ENCODE assay signal across 9 cellular contexts in the genomic region with DNA sequence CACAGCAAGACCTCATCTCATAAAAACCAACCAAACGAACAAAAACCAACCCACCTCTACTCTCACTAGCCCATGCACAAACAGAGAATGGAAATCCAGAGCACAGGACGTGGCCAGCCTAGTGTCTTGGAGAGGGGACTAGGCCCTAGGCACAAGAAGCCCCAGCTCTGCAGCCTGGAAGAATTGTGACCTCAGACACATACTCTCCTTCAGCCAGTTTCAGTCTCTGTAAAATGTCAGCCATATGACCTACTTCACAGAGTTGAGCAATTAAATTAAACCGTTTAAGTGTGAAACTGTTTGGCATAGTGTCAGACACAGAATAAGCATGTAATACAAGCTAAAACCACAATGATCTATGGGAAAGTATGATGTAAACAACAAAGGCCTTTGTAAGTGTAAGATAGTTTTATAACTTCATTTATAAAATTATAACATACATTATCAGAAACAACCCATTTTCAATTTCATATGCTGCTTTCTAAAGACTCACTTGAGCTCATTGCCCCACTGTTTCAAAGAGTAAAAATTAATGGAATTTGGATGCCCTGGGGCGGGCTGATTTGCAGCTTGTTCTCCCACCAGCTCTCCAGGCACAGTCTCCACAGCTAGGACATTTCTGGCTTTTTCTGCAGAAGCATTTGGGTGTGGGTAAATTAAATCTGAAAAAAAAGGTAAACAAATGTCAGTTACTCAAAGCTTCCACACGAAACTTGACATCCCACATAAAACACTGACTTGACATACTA. TPM values are rescaled to one million over a fixed set of nuclear protein-coding genes. Genes with fewer than 3 reads are reported as not detected.
DNase-seq lines count a peak whose midpoint lies in the region; ATAC-seq and TF ChIP-seq lines count a peak whose summit lies in the region.
"Had no signal": no experiment of that assay in that cellular context is flagged by ENCODE, and none has a peak within 500 bp of the region (broad histone marks: within the 10 kb centered on the region; RNA-seq: fewer than 3 reads in every experiment).

No MANE protein-coding gene starts in this region.

- TF ChIP-seq CTCF in GM23338 (conservative IDR thresholded peaks at IDR 0.05; ENCODE audit: low read depth in 2 of 2): no peak

- H3K4me2 ChIP-seq in GM23338: no peak overlapping the region

- H2AFZ ChIP-seq in GM23338: no peak overlapping the region
- H2AFZ ChIP-seq: parathyroid adenoma had no signal

- no peaks in the 10 kb centered on the region for H3K27me3 Mint-ChIP-seq in GM23338 (ENCODE audit: insufficient read depth, low read depth, poor library complexity)

- H3K79me2 ChIP-seq in GM23338 (replicated peaks; ENCODE audit: insufficient read depth): no peaks in the 10 kb centered on the region

- H3K9ac ChIP-seq in rectal smooth muscle tissue (ENCODE audit: low read length): no peak overlapping the region
- H3K9ac ChIP-seq: parathyroid adenoma had no signal

- no peak overlapping the region for H3K27ac Mint-ChIP-seq in GM23338

- H3K27me3 ChIP-seq in rectal smooth muscle tissue (ENCODE audit: control insufficient read depth, insufficient read depth, low read length) (no peaks in the 10 kb centered on the region), GM23338 (ENCODE audit: insufficient read depth) (no peaks in the 10 kb centered on the region)

- H3K4me1 ChIP-seq in rectal smooth muscle tissue (ENCODE audit: control insufficient read depth, insufficient read depth, low read length) (peaks cover 10% of the 10 kb centered on the region), GM23338 (ENCODE audit: insufficient read depth) (0 out of 2 replicates have a peak, but pooled peaks cover under 1% of the 10 kb centered on the region)
- H3K4me1 ChIP-seq: parathyroid adenoma had no signal

- H3K36me3 ChIP-seq in rectal smooth muscle tissue (ENCODE audit: control insufficient read depth, insufficient read depth, low read length): peaks cover 7% of the 10 kb centered on the region
- H3K36me3 ChIP-seq in GM23338 (ENCODE audit: insufficient read depth): peaks cover 5% of the 10 kb centered on the region; the same call in 1 of the 2 replicates

- H3K4me3 ChIP-seq in rectal smooth muscle tissue (ENCODE audit: low read length) (no peak overlapping the region), GM23338 (no peak overlapping the region)

- peak overlapping the region; percentile 24 for H3K27ac ChIP-seq in rectal smooth muscle tissue (ENCODE audit: low read depth, low read length)
- no peak overlapping the region for H3K27ac ChIP-seq in GM23338 (ENCODE audit: low read depth)
- H3K27ac ChIP-seq: parathyroid adenoma had no signal

- H3K36me3 Mint-ChIP-seq in GM23338 (ENCODE audit: low read depth): no peaks in the 10 kb centered on the region

- no peaks in the 10 kb centered on the region for H3F3A ChIP-seq in GM23338 (replicated peaks; ENCODE audit: low read depth)

- no peaks in the 10 kb centered on the region for H4K20me1 ChIP-seq in GM23338 (replicated peaks; ENCODE audit: insufficient read depth)

- DNase-seq in GF-D8 (lab: John Stamatoyannopoulos, UW) (peak; percentile 36), MV-4-11 (lab: John Stamatoyannopoulos, UW) (peak; percentile 88), GM23338 (ENCODE audit: low spot score) (no peak), AG20443 (ENCODE audit: low spot score) (no peak), DMS 273 (lab: John Stamatoyannopoulos, UW; ENCODE audit: unreplicated experiment) (no peak)
- peak; percentile 47 for DNase-seq in central memory CD4-positive, alpha-beta T cell
- DNase-seq: NCI-H2227 treated with DMSO at 0.1 percent for 48 hours had no signal

- no peak for ATAC-seq in GM23338

- H3K4me1 Mint-ChIP-seq in GM23338: no peaks in the 10 kb centered on the region; the same call in 2 of the 3 replicates

- H3K9me3 Mint-ChIP-seq in GM23338: no peaks in the 10 kb centered on the region

- H3K9me2 ChIP-seq in GM23338 (ENCODE audit: insufficient read depth): no peaks in the 10 kb centered on the region

- no peak overlapping the region for H3K4me3 Mint-ChIP-seq in GM23338

TF ChIP-seq in GM23338, 12 proteins besides CTCF, POLR2A, EP300 and RAD21 (continues in another document):
- TF ChIP-seq, protein P1, sequence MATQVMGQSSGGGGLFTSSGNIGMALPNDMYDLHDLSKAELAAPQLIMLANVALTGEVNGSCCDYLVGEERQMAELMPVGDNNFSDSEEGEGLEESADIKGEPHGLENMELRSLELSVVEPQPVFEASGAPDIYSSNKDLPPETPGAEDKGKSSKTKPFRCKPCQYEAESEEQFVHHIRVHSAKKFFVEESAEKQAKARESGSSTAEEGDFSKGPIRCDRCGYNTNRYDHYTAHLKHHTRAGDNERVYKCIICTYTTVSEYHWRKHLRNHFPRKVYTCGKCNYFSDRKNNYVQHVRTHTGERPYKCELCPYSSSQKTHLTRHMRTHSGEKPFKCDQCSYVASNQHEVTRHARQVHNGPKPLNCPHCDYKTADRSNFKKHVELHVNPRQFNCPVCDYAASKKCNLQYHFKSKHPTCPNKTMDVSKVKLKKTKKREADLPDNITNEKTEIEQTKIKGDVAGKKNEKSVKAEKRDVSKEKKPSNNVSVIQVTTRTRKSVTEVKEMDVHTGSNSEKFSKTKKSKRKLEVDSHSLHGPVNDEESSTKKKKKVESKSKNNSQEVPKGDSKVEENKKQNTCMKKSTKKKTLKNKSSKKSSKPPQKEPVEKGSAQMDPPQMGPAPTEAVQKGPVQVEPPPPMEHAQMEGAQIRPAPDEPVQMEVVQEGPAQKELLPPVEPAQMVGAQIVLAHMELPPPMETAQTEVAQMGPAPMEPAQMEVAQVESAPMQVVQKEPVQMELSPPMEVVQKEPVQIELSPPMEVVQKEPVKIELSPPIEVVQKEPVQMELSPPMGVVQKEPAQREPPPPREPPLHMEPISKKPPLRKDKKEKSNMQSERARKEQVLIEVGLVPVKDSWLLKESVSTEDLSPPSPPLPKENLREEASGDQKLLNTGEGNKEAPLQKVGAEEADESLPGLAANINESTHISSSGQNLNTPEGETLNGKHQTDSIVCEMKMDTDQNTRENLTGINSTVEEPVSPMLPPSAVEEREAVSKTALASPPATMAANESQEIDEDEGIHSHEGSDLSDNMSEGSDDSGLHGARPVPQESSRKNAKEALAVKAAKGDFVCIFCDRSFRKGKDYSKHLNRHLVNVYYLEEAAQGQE (IDR thresholded peaks at IDR 0.05; ENCODE audit: unreplicated experiment): no peak
- TF ChIP-seq NANOG (IDR thresholded peaks at IDR 0.05; ENCODE audit: borderline replicate concordance): no peak

RNA-seq across cellular contexts. Expression of a gene that starts 32.9 kb away (rescaled TPM):
- total RNA-seq in GM23338 (2014; rRNA removed; shearing (Covaris generic)): 17.0 and 17.8 TPM in 2 replicates
- 3.6 and 5.2 TPM in 2 replicates for polyA plus RNA-seq in GM23338 (2016; fragmentation: Nextera tagmentation; extraction: Ambion mirVana)

RNA-seq across cellular contexts. Expression of a gene that starts 47.8 kb away (rescaled TPM):
- total RNA-seq in GM23338 (2014; rRNA removed; shearing (Covaris generic)): not detected in 2 replicates
- 0.31 and 0.33 TPM in 2 replicates for polyA plus RNA-seq in GM23338 (2016; fragmentation: Nextera tagmentation; extraction: Ambion mirVana)

Comparison
In these comparisons a context has a peak if more than half of its experiments do, and no peak if none do; other contexts are left out.
1. DNase-seq: peak in GF-D8 (single experiment), MV-4-11 (single experiment) and central memory CD4-positive, alpha-beta T cell (single experiment); none in GM23338 (single experiment), AG20443 (single experiment) and DMS 273 (single experiment).